In the genomic region with DNA sequence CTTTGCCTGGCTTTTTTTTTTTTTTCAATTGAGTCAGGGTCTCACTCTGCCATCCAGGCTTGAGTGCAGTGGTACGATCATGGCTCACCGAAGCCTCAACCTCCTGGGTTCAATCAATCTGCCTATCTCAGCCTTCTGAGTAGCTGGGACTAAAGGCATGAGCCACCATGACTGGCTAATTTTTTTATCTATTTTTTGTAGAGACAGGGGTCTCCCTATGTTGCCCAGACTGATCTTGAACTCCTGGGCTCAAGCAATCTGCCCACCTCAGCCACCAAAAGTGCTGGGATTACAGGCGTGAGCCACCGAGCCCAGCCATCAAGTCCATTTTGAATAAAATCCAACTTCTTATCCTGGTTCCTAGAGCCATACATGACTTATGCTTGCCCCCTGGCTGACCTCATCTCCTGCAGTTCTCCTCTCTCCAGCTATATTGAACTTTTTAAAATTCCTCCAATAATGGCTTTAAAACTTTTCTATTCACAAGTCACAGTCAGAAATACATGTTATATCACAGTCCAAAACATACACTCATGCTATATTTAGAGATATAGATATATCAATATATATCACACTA, we compare ENCODE assay signal across 2 cellular contexts.
TF ChIP-seq lines count a peak whose summit lies in the region.

No MANE protein-coding gene starts in this region.

TF ChIP-seq in A549, 52 proteins besides CTCF, POLR2A, EP300 and RAD21:
- TF ChIP-seq EHF (CRISPR knock-in tag; IDR thresholded peaks at IDR 0.05) (0 out of 2 replicates have a peak, but pooled peaks have one; percentile 48), NFE2L2 (conservative IDR thresholded peaks at IDR 0.05; ENCODE audit: low read length) (peak; percentile 40), POLR2AphosphoS2 (conservative IDR thresholded peaks at IDR 0.05; ENCODE audit: low read length) (no peak)

TF ChIP-seq in H1, 55 proteins besides CTCF, POLR2A, EP300 and RAD21:
- TF ChIP-seq CHD1 (IDR thresholded peaks at IDR 0.05; ENCODE audit: low read depth, low read length) (no peak), EZH2 (IDR thresholded peaks at IDR 0.05; ENCODE audit: low read depth, low read length, severe bottlenecking) (no peak), SAP30 (IDR thresholded peaks at IDR 0.05; ENCODE audit: insufficient read depth, insufficient replicate concordance, low read length) (no peak), PHF8 (conservative IDR thresholded peaks at IDR 0.05; ENCODE audit: low read depth, low read length) (no peak), SIN3A (conservative IDR thresholded peaks at IDR 0.05 in 1 of 2, IDR thresholded peaks at IDR 0.05 in 1 of 2; ENCODE audit: low read depth in 1 of 2, low read length in 2 of 2) (no peak), GABPA (IDR thresholded peaks at IDR 0.05; ENCODE audit: borderline replicate concordance, insufficient read depth, low read length) (no peak), SP4 (IDR thresholded peaks at IDR 0.05; ENCODE audit: low read length) (no peak), BACH1 (IDR thresholded peaks at IDR 0.05; ENCODE audit: low read length) (no peak)
- TF ChIP-seq, protein P1, sequence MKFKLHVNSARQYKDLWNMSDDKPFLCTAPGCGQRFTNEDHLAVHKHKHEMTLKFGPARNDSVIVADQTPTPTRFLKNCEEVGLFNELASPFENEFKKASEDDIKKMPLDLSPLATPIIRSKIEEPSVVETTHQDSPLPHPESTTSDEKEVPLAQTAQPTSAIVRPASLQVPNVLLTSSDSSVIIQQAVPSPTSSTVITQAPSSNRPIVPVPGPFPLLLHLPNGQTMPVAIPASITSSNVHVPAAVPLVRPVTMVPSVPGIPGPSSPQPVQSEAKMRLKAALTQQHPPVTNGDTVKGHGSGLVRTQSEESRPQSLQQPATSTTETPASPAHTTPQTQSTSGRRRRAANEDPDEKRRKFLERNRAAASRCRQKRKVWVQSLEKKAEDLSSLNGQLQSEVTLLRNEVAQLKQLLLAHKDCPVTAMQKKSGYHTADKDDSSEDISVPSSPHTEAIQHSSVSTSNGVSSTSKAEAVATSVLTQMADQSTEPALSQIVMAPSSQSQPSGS (IDR thresholded peaks at IDR 0.05; ENCODE audit: low read length), result no peak
